Comparison of ENCODE assay signal across 9 cellular contexts in the genomic region with DNA sequence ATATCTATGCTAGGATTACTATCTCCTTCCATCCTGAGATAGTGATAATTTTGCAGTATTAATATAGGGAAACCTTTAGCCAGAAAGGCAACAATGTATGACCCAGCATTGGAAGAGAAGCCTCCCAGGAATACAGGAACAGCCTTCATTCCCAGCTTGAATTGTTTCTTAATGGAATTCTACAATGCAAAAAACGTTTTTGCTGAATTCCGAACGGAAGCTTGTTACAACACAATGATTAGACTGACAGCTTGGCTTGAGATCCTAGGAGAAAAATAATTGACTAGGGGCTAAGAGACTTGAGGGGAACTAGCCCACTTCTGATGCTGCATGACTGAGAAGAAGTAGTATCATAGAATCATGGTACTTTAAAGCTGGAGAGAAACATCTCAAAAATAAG.
"Had no signal": no experiment of that assay in that cellular context is flagged by ENCODE, and none has a peak within 500 bp of the region (broad histone marks: within the 10 kb centered on the region; RNA-seq: fewer than 3 reads in every experiment).

No MANE protein-coding gene starts in this region.

- H3K4me1 ChIP-seq: HAP-1 had no signal

- ATAC-seq: GM23338, HCT116 had no signal

- H2AFZ ChIP-seq: GM23248, GM23338 had no signal

- H3K4me3 ChIP-seq: GM23248, GM23338, HAP-1 had no signal

- H3K4me2 ChIP-seq: GM23338 had no signal

- DNase-seq: GM23248, GOT3, H7, H9, HCEC 1CT, HFFc6 had no signal

- H3K9ac ChIP-seq: GM23248 had no signal

- H3K9me3 ChIP-seq: HAP-1 had no signal

- H3K36me3 ChIP-seq: HAP-1 had no signal

- H3K27ac ChIP-seq: GM23248 had no signal
